In the genomic region with DNA sequence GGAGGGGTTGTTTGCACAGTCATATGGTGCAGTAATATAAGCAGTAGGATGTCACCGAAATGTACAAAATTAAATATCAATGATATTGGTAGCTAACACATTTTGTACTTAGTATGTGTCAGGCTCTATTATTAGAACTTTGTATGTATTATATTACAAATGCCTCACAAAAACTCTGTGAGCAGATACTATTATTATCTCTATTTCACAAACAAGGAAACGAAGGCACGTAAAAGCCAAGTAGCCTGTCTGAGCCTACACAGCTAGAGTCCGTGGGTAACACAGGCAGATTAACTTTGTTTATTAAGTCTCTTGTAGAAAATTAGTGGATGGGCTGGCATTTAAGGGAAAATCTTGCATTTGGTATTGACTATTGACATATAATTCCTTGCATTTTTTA, we compare ENCODE assay signal across 23 cellular contexts.
"Had no signal": no experiment of that assay in that cellular context is flagged by ENCODE, and none has a peak within 500 bp of the region (broad histone marks: within the 10 kb centered on the region; RNA-seq: fewer than 3 reads in every experiment).

No MANE protein-coding gene starts in this region.

- H3K27me3 ChIP-seq: esophagus squamous epithelium had no signal

- H3K36me3 ChIP-seq: esophagus squamous epithelium had no signal

- H3K36me3 Mint-ChIP-seq: activated CD4-positive, alpha-beta memory T cell treated with anti-CD3 and anti-CD28 coated beads for 36 hours; activated naive CD8-positive, alpha-beta T cell had no signal

- H3K4me1 Mint-ChIP-seq: activated CD4-positive, alpha-beta T cell treated with anti-CD3 and anti-CD28 coated beads for 36 hours; activated CD4-positive, alpha-beta T cell treated with anti-CD3 and anti-CD28 coated beads, Interleukin-2, amount 10 ng/mL, durations not matched to agents 24 days and 14 days had no signal

- H3K4me1 ChIP-seq: esophagus squamous epithelium had no signal

- H3K27ac ChIP-seq: esophagus squamous epithelium had no signal

- H3K4me3 Mint-ChIP-seq: activated CD4-positive, alpha-beta memory T cell treated with anti-CD3 and anti-CD28 coated beads for 36 hours; activated CD4-positive, alpha-beta T cell treated with anti-CD3 and anti-CD28 coated beads for 36 hours; activated CD4-positive, alpha-beta T cell treated with anti-CD3 and anti-CD28 coated beads, Interleukin-2, amount 10 ng/mL, durations not matched to agents 24 days and 14 days; activated naive CD8-positive, alpha-beta T cell; activated T-cell treated with anti-CD3 and anti-CD28 coated beads, Interleukin-2, amount 50 U/mL, for 24 hours; activated T-cell treated with anti-CD3 and anti-CD28 coated beads, Interleukin-2, amount 50 U/mL, for 72 hours; effector memory CD8-positive, alpha-beta T cell had no signal

- H3K9me3 ChIP-seq: esophagus squamous epithelium had no signal

- ATAC-seq: activated CD4-positive, alpha-beta T cell treated with anti-CD3 and anti-CD28 coated beads for 36 hours; activated T-cell treated with anti-CD3 and anti-CD28 coated beads, Interleukin-2, amount 50 U/mL, for 72 hours; effector memory CD8-positive, alpha-beta T cell had no signal

- H3K27ac Mint-ChIP-seq: activated CD4-positive, alpha-beta memory T cell treated with anti-CD3 and anti-CD28 coated beads for 36 hours; activated CD4-positive, alpha-beta T cell treated with anti-CD3 and anti-CD28 coated beads for 36 hours; activated CD4-positive, alpha-beta T cell treated with anti-CD3 and anti-CD28 coated beads, Interleukin-2, amount 10 ng/mL, durations not matched to agents 24 days and 14 days; activated naive CD8-positive, alpha-beta T cell; activated T-cell treated with anti-CD3 and anti-CD28 coated beads, Interleukin-2, amount 50 U/mL, for 24 hours; activated T-cell treated with anti-CD3 and anti-CD28 coated beads, Interleukin-2, amount 50 U/mL, for 72 hours; effector memory CD8-positive, alpha-beta T cell had no signal

- H3K9me3 Mint-ChIP-seq: activated CD4-positive, alpha-beta memory T cell treated with anti-CD3 and anti-CD28 coated beads for 36 hours; activated CD4-positive, alpha-beta T cell treated with anti-CD3 and anti-CD28 coated beads, Interleukin-2, amount 10 ng/mL, durations not matched to agents 24 days and 14 days; activated T-cell treated with anti-CD3 and anti-CD28 coated beads, Interleukin-2, amount 50 U/mL, for 24 hours; activated T-cell treated with anti-CD3 and anti-CD28 coated beads, Interleukin-2, amount 50 U/mL, for 72 hours; effector memory CD8-positive, alpha-beta T cell had no signal

- DNase-seq: activated CD4-positive, alpha-beta memory T cell treated with anti-CD3 and anti-CD28 coated beads for 36 hours; activated CD4-positive, alpha-beta T cell treated with anti-CD3 and anti-CD28 coated beads for 36 hours; activated CD4-positive, alpha-beta T cell treated with anti-CD3 and anti-CD28 coated beads, Interleukin-2, amount 10 ng/mL, durations not matched to agents 24 days and 14 days; activated CD4-positive, CD25-positive, alpha-beta regulatory T cell; activated CD4-positive, CD25-positive, alpha-beta regulatory T cell treated with anti-CD3 and anti-CD28 coated beads, Interleukin-2, amount 50 U/mL, for 72 hours; activated CD8-positive, alpha-beta memory T cell treated with anti-CD3 and anti-CD28 coated beads, Interleukin-2, amount 50 U/mL, for 48 hours; activated gamma-delta T cell treated with Interleukin-2 at 50 U/mL for 16 hours; activated naive CD4-positive, alpha-beta T cell treated with anti-CD3 and anti-CD28 coated beads, Interleukin-2, amount 50 U/mL, for 16 hours; activated naive CD4-positive, alpha-beta T cell treated with Interleukin-2 at 50 U/mL for 16 hours; activated T-cell treated with anti-CD3 and anti-CD28 coated beads for 4 hours; activated T-cell treated with anti-CD3 and anti-CD28 coated beads, Interleukin-2, amount 50 U/mL, for 24 hours; activated T-cell treated with anti-CD3 and anti-CD28 coated beads, Interleukin-2, amount 50 U/mL, for 72 hours; amniotic stem cell; anterior cingulate cortex; caudate nucleus; cortex of kidney; dermis blood vessel endothelial cell; effector CD4-positive, alpha-beta T cell; effector memory CD8-positive, alpha-beta T cell; esophagus squamous epithelium; foreskin melanocyte; T-helper 2 cell had no signal

- H3K4me3 ChIP-seq: esophagus squamous epithelium had no signal
